Comparison of ENCODE assay signal across 10 cellular contexts in the genomic region with DNA sequence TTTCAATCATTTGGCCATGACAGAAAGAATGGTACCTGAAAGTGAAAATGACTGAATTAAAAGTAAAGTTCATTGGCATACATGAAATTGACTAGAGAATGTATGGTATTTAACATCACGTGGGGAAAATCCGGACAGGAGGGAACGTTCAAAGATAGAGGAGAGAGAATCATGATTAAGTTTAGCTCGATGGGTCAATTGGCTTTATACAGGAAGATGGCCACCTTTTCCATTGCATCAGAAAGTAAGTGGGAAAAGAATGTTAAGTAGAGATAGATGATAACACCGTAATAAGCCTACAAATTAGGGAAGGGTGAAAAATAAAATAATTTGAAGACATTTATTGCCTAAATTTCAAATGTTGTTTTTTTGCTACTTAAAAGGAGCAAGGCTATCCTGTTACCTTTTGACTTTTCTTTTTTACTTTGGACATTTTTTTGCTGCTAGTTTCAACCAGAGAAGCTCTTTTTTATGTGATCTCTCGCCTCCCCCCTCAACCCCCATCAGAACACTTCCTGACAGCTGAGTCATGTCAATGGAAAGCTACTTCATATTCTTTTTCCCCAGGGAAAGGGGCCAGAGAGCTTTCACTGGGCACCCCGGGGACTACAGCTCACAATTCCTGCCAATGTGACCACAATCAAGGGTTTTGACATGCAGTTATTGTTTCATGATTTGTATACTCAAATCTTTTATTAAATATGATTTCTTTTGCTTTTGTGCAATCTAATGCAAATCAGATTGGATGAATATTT. TPM values are rescaled to one million over a fixed set of nuclear protein-coding genes. Genes with fewer than 3 reads are reported as not detected.
A peak's percentile ranks its signal among the peaks of the same experiment; 100 is the strongest.
DNase-seq lines count a peak whose midpoint lies in the region; ATAC-seq and TF ChIP-seq lines count a peak whose summit lies in the region.
"Had no signal": no experiment of that assay in that cellular context is flagged by ENCODE, and none has a peak within 500 bp of the region (broad histone marks: within the 10 kb centered on the region; RNA-seq: fewer than 3 reads in every experiment).

No MANE protein-coding gene starts in this region.

- H3K4me3 ChIP-seq in BLaER1 (no peak overlapping the region), MG63 (peak overlapping the region; percentile 15; the same call in 1 of the 2 replicates), lung (no peak overlapping the region)

- peak overlapping the region; percentile 62 for H3K4me2 ChIP-seq in BLaER1

- H3K4me1 ChIP-seq in BLaER1 (peaks cover 21% of the 10 kb centered on the region), lung (ENCODE audit: control insufficient read depth in 2 of 2, insufficient read depth in 2 of 2, low read length in 2 of 2) (no peaks in the 10 kb centered on the region)

- no peaks in the 10 kb centered on the region for H3K9me3 ChIP-seq in BLaER1
- H3K9me3 ChIP-seq in MG63: no peaks in the 10 kb centered on the region
- no peaks in the 10 kb centered on the region for H3K9me3 ChIP-seq in lung (ENCODE audit: control insufficient read depth in 2 of 2, insufficient read depth in 1 of 2, low read length in 1 of 2)

- peak; percentile 74 for DNase-seq in MG63
- peak; percentile 59 for DNase-seq in dedifferentiated amniotic fluid mesenchymal stem cell (ENCODE audit: extremely low spot score)
- DNase-seq in lung (ENCODE audit: low spot score): peak; percentile 29
- no peak for DNase-seq in DMS79 (lab: John Stamatoyannopoulos, UW)
- DNase-seq in activated naive CD4-positive, alpha-beta T cell (lab: John Stamatoyannopoulos, UW): no peak
- no peak for DNase-seq in amniotic stem cell (lab: John Stamatoyannopoulos, UW)
- DNase-seq: activated T-cell treated with anti-CD3 and anti-CD28 coated beads, Interleukin-2, amount 50 U/mL, for 1 hour; T-helper 1 cell had no signal

- no peak for TF ChIP-seq CTCF in lung (IDR thresholded peaks at IDR 0.05; ENCODE audit: control extremely low read depth, extremely low read depth)

- ATAC-seq in lung (ENCODE audit: insufficient read depth, low FRiP score) (no peak), GM18519 (IDR thresholded peaks at IDR 0.05; ENCODE audit: low FRiP score, unreplicated experiment) (no peak)

- no peaks in the 10 kb centered on the region for H3K27me3 ChIP-seq in BLaER1
- H3K27me3 ChIP-seq in MG63: no peaks in the 10 kb centered on the region
- no peaks in the 10 kb centered on the region for H3K27me3 ChIP-seq in lung (ENCODE audit: control insufficient read depth, insufficient read depth)

- H3K36me3 ChIP-seq in BLaER1: no peaks in the 10 kb centered on the region
- no peaks in the 10 kb centered on the region for H3K36me3 ChIP-seq in MG63
- no peaks in the 10 kb centered on the region for H3K36me3 ChIP-seq in lung (ENCODE audit: control insufficient read depth in 2 of 2, insufficient read depth in 2 of 2, low read length in 2 of 2)

- no peaks in the 10 kb centered on the region for H4K20me1 ChIP-seq in BLaER1

- H3K9ac ChIP-seq in BLaER1: no peak overlapping the region

- 63 to 81% methylated on average over 7 of the region's 7 CpGs for WGBS in lung, 2 donors

- no peak overlapping the region for H3K27ac ChIP-seq in BLaER1
- H3K27ac ChIP-seq in lung (ENCODE audit: low read depth in 1 of 2, low read length in 1 of 2): no peak overlapping the region

RNA-seq across cellular contexts. Expression of gene CCDC102B, which starts 0.8 kb away (rescaled TPM):
- total RNA-seq in MG63 (2014; rRNA removed; shearing (Covaris generic); ENCODE audit: low replicate concordance): 1.6 and 2.2 TPM in 2 replicates
- 10 to 100 TPM; 30.4 to 78.8 TPM for total RNA-seq in lung
- 1 to 10 TPM; 7.1 to 9.3 TPM for polyA plus RNA-seq in lung

Comparison
In these comparisons a context has a peak if more than half of its experiments do, and no peak if none do; other contexts are left out.
1. DNase-seq: peak in MG63 (single experiment), dedifferentiated amniotic fluid mesenchymal stem cell (single experiment) and lung (single experiment); none in DMS79 (single experiment), activated naive CD4-positive, alpha-beta T cell (0 of 4) and amniotic stem cell (single experiment).